In genomic region chr9:91348191-91348790, GRCh38 we compare ENCODE assay signal across 16 cellular contexts.
"Had no signal": no experiment of that assay in that cellular context is flagged by ENCODE, and none has a peak within 500 bp of the region (broad histone marks: within the 10 kb centered on the region; RNA-seq: fewer than 3 reads in every experiment).

No MANE protein-coding gene starts in this region.

- H3K4me3 Mint-ChIP-seq: activated naive CD8-positive, alpha-beta T cell; immature natural killer cell; naive thymus-derived CD8-positive, alpha-beta T cell had no signal

- H3K36me3 ChIP-seq: thoracic aorta had no signal

- H3K27me3 Mint-ChIP-seq: activated naive CD8-positive, alpha-beta T cell; naive thymus-derived CD8-positive, alpha-beta T cell had no signal

- H3K27me3 ChIP-seq: esophagus muscularis mucosa, right lobe of liver had no signal

- H3K27ac ChIP-seq: esophagus muscularis mucosa, right lobe of liver, thoracic aorta, WERI-Rb-1 had no signal

- H3K4me3 ChIP-seq: esophagus muscularis mucosa, right lobe of liver, thoracic aorta had no signal

- H3K4me1 ChIP-seq: esophagus muscularis mucosa had no signal

- DNase-seq: activated CD4-positive, alpha-beta T cell treated with anti-CD3 and anti-CD28 coated beads, Interleukin-2, amount 50 U/mL, for 4 hours; activated gamma-delta T cell; anterior cingulate cortex; glutamatergic neuron; immature natural killer cell; mammary epithelial cell; naive thymus-derived CD8-positive, alpha-beta T cell; nucleus accumbens; right lobe of liver; stimulated activated CD4-positive, alpha-beta T cell treated with anti-CD3 and anti-CD28 coated beads, Interleukin-1b, Interleukin-23, amount 100 ng/mL, for 48 hours; stimulated activated naive CD8-positive, alpha-beta T cell treated with anti-CD3 and anti-CD28 coated beads, Interleukin-15, Interleukin-2, amounts not matched to agents 100 U/mL and 50 U/mL, for 24 hours; T1000; WERI-Rb-1 had no signal

- H3K27ac Mint-ChIP-seq: naive thymus-derived CD8-positive, alpha-beta T cell had no signal

- H3K9me3 Mint-ChIP-seq: immature natural killer cell; naive thymus-derived CD8-positive, alpha-beta T cell had no signal

- H3K9me3 ChIP-seq: esophagus muscularis mucosa, right lobe of liver, thoracic aorta had no signal
